Comparison of ENCODE assay signal across 8 cellular contexts in the genomic region with DNA sequence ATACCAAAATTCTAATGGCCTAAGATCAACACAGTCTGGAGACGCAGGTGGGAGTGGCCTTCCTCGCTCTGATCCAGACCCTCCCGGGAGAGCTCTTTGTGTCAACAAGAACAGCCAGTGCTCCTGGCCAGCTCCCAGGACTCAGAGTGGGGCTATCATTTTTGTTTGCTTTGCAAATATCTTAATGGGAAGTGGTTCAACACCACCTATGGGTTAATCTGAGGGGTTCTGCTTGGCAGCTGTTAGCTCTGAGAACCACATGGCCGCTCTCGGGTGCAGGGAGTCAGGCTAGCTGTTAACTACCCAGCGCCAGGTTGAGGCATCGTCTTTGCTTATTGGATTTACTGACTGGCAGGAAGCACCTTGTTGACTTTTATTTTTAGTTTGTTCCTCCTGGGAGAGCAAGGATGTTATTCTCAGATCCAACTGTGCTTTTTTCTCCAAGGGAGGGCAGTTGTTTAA.
DNase-seq lines count a peak whose midpoint lies in the region; ATAC-seq and TF ChIP-seq lines count a peak whose summit lies in the region.

No MANE protein-coding gene starts in this region.

- 8 to 11% methylated on average over 7 of the region's 7 CpGs for WGBS in upper lobe of left lung, 2 donors

- H3K4me3 ChIP-seq in astrocyte of the cerebellum (ENCODE audit: low read depth, low read length) = no peak overlapping the region
- peak overlapping the region in 2 of 4 donors; percentile 1 to 4 for H3K4me3 ChIP-seq in upper lobe of left lung

- no peak for TF ChIP-seq POLR2A in upper lobe of left lung (IDR thresholded peaks at IDR 0.05)

- TF ChIP-seq EP300 in upper lobe of left lung (IDR thresholded peaks at IDR 0.05) = peak in 1 of 4 donors; percentile 45

- peak; percentile 95 for ATAC-seq in left colon
- ATAC-seq in upper lobe of left lung (ENCODE audit: low FRiP score in 2 of 2) = peak; percentile 86 to 89
- ATAC-seq in HG03442 (IDR thresholded peaks at IDR 0.05; ENCODE audit: unreplicated experiment) = no peak

- intact Hi-C loops in left colon (cut with DNase I, micrococcal nuclease) = no loop called here

- peak overlapping the region in 2 of 4 donors; percentile 15 to 19 for H3K27ac ChIP-seq in upper lobe of left lung

- in situ Hi-C loops in astrocyte of the cerebellum (cut with HindIII; ENCODE audit: low sequenced_read_pairs) (no loop called here), GM13977 (cut with MboI; ENCODE audit: low pct_unique_long_range_greater_than_20kb, low sequenced_read_pairs, unreplicated experiment) (no loop called here)

- no peaks in the 10 kb centered on the region for H3K9me3 ChIP-seq in upper lobe of left lung

- H3K36me3 ChIP-seq in upper lobe of left lung = no peaks in the 10 kb centered on the region

- no peaks in the 10 kb centered on the region for H3K27me3 ChIP-seq in upper lobe of left lung

- TF ChIP-seq CTCF in astrocyte of the cerebellum (IDR thresholded peaks at IDR 0.05; ENCODE audit: low read depth, low read length, missing control alignments) = no peak
- peak in 1 of 6 experiments; percentile 5 for TF ChIP-seq CTCF in upper lobe of left lung (IDR thresholded peaks at IDR 0.05)
- TF ChIP-seq CTCF in GM13977 (IDR thresholded peaks at IDR 0.05; ENCODE audit: extremely low read depth, insufficient read depth, missing control alignments) = no peak

- peaks cover 13 to 23% (median 16%) of the 10 kb centered on the region in 4 donors for H3K4me1 ChIP-seq in upper lobe of left lung

- peak; percentile 39 for DNase-seq in Ammon's horn (ENCODE audit: low spot score)
- DNase-seq in NCI-H146 (lab: John Stamatoyannopoulos, UW) = peak; percentile 93
- peak; percentile 88 for DNase-seq in astrocyte of the cerebellum (ENCODE audit: low read depth)
- DNase-seq in left colon = peak; percentile 80 to 89
- DNase-seq in upper lobe of left lung = peak in 1 of 2 donors; percentile 87
- no peak for DNase-seq in GM13977 (ENCODE audit: low spot score)
- no peak for DNase-seq in SK-N-DZ (ENCODE audit: low spot score)

Comparison
In these comparisons a context has a peak if more than half of its experiments do, and no peak if none do; other contexts are left out.
1. DNase-seq: peak in Ammon's horn (single experiment), NCI-H146 (single experiment), astrocyte of the cerebellum (single experiment) and left colon (2 of 2); none in GM13977 (single experiment) and SK-N-DZ (single experiment).